Comparison of ENCODE assay signal across 36 cellular contexts in the genomic region with DNA sequence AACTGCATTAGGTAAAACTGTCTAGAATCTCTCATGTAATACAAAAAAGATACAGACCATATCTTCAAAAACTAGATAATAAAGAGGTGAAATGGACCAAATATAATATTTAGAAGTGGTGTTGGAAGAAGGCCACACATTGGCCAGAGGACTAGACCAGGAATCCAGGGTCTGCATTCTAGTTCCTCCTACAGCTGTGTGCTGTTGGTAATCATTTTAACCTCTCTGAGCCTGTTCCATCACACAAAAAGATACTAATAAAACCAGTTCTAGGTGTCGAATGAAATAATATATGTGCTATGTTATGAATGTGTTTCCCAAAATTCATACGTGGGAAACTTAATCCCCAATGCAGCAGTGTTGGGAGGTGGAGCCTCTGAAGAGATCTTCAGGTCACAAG.
"Had no signal": no experiment of that assay in that cellular context is flagged by ENCODE, and none has a peak within 500 bp of the region (broad histone marks: within the 10 kb centered on the region; RNA-seq: fewer than 3 reads in every experiment).

No MANE protein-coding gene starts in this region.

- ATAC-seq: activated CD4-positive, alpha-beta T cell treated with anti-CD3 and anti-CD28 coated beads for 36 hours; activated CD4-positive, CD25-positive, alpha-beta regulatory T cell treated with anti-CD3 and anti-CD28 coated beads, Interleukin-2, amount 50 U/mL, for 24 hours; activated CD8-positive, alpha-beta memory T cell treated with anti-CD3 and anti-CD28 coated beads, Interleukin-2, amount 10 ng/mL, durations not matched to agents 7 days and 5 days; activated CD8-positive, alpha-beta T cell treated with anti-CD3 and anti-CD28 coated beads, Interleukin-2, amount 10 ng/mL, durations not matched to agents 7 days and 5 days; activated naive CD4-positive, alpha-beta T cell treated with anti-CD3 and anti-CD28 coated beads, Interleukin-2, amount 50 U/mL, for 72 hours; activated T-cell treated with anti-CD3 and anti-CD28 coated beads, Interleukin-2, amount 50 U/mL, for 4 hours; activated T-cell treated with anti-CD3 and anti-CD28 coated beads, Interleukin-2, amount 50 U/mL, for 72 hours; activated T-helper 17 cell treated with anti-CD3 and anti-CD28 coated beads, Interleukin-2, amount 50 U/mL, for 72 hours; body of pancreas; WTC11 had no signal

- H3K9me3 ChIP-seq: adrenal gland, body of pancreas, breast epithelium had no signal

- H3K36me3 ChIP-seq: adrenal gland, brain microvascular endothelial cell, breast epithelium, WERI-Rb-1 had no signal

- H3K4me1 ChIP-seq: breast epithelium had no signal

- H3K27me3 ChIP-seq: adrenal gland, body of pancreas, brain microvascular endothelial cell, breast epithelium had no signal

- H3K27ac ChIP-seq: adrenal gland, brain microvascular endothelial cell, breast epithelium had no signal

- FAIRE-seq: astrocyte had no signal

- DNase-seq: activated CD4-positive, alpha-beta memory T cell treated with anti-CD3 and anti-CD28 coated beads, Interleukin-2, amount 10 ng/mL, durations not matched to agents 7 days and 5 days; activated CD4-positive, alpha-beta T cell treated with anti-CD3 and anti-CD28 coated beads for 1 hour; activated CD4-positive, alpha-beta T cell treated with anti-CD3 and anti-CD28 coated beads for 36 hours; activated CD4-positive, alpha-beta T cell treated with anti-CD3 and anti-CD28 coated beads for 48 hours; activated CD4-positive, alpha-beta T cell treated with anti-CD3 and anti-CD28 coated beads, Interleukin-2, amount 10 ng/mL, durations not matched to agents 7 days and 5 days; activated CD4-positive, alpha-beta T cell treated with anti-CD3 and anti-CD28 coated beads, Interleukin-2, amount 50 U/mL, for 48 hours; activated CD4-positive, CD25-positive, alpha-beta regulatory T cell; activated CD8-positive, alpha-beta memory T cell treated with anti-CD3 and anti-CD28 coated beads for 24 hours; activated CD8-positive, alpha-beta memory T cell treated with anti-CD3 and anti-CD28 coated beads, Interleukin-2, amount 10 ng/mL, durations not matched to agents 7 days and 5 days; activated CD8-positive, alpha-beta T cell treated with anti-CD3 and anti-CD28 coated beads, Interleukin-2, amount 10 ng/mL, durations not matched to agents 7 days and 5 days; activated effector memory CD4-positive, alpha-beta T cell treated with anti-CD3 and anti-CD28 coated beads, Interleukin-2, amount 50 U/mL, for 16 hours; activated gamma-delta T cell treated with Interleukin-2 at 50 U/mL for 16 hours; activated naive CD4-positive, alpha-beta T cell; activated naive CD4-positive, alpha-beta T cell treated with anti-CD3 and anti-CD28 coated beads for 36 hours; activated naive CD4-positive, alpha-beta T cell treated with anti-CD3 and anti-CD28 coated beads, Interleukin-2, amount 50 U/mL, for 16 hours; activated naive CD8-positive, alpha-beta T cell treated with anti-CD3 and anti-CD28 coated beads for 36 hours; activated T-cell treated with anti-CD3 and anti-CD28 coated beads for 4 hours; activated T-cell treated with anti-CD3 and anti-CD28 coated beads, Interleukin-2, amount 50 U/mL, for 1 hour; activated T-cell treated with anti-CD3 and anti-CD28 coated beads, Interleukin-2, amount 50 U/mL, for 4 hours; activated T-cell treated with anti-CD3 and anti-CD28 coated beads, Interleukin-2, amount 50 U/mL, for 72 hours; adrenal gland; amniotic stem cell; aorta; body of pancreas; brain microvascular endothelial cell; central memory CD4-positive, alpha-beta T cell; T-helper 1 cell; T-helper 2 cell; T-helper 9 cell; WERI-Rb-1 had no signal

- H3K4me3 ChIP-seq: adrenal gland, body of pancreas, breast epithelium had no signal
